ENCODE assay signal across 20 cellular contexts in the genomic region with DNA sequence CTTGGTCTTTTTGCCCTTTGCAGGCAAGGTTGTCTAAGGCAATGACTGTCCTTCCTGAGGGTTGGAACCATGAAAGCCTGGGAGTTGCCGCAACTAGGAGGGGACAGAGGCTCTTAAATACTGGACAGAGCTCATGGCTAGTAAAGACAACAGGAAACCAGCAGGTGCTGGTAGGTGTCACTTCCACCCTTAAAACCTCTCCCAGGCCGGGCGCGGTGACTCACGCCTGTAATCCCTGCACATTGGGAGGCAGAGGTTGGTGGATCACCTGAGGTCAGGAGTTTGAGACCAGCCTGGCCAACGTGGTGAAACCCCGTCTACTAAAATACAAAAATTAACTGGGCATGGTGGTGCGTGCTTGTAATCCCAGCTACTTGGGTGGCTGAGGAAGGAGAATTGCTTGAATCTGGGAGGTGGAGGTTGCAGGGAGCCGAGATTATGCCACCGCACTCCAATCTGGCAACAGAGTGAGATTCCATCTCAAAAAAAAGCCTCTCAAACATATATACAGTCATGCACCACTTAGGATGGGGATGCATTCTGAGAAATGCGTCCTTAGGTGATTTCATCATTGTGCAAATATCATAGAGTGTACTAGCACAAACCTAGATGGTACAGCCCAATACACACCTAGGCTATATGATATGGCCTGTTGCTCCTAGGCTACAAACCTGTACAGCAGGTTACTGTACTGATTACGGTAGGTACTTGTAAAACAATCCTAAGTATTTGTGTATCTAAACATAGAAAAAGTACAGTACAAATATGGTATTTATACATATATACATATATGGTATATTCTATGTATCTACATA.
"Had no signal": no experiment of that assay in that cellular context is flagged by ENCODE, and none has a peak within 500 bp of the region (broad histone marks: within the 10 kb centered on the region; RNA-seq: fewer than 3 reads in every experiment).

No MANE protein-coding gene starts in this region.

- H3K27me3 ChIP-seq: ovary, right atrium auricular region, spleen, upper lobe of right lung had no signal

- DNase-seq: activated CD4-positive, alpha-beta T cell treated with anti-CD3 and anti-CD28 coated beads for 4 hours; activated CD4-positive, alpha-beta T cell treated with anti-CD3 and anti-CD28 coated beads, Interleukin-2, amount 50 U/mL, for 48 hours; activated CD4-positive, CD25-positive, alpha-beta regulatory T cell; activated CD8-positive, alpha-beta memory T cell treated with anti-CD3 and anti-CD28 coated beads, Interleukin-2, amount 50 U/mL, for 48 hours; activated naive CD4-positive, alpha-beta T cell treated with Interleukin-2 at 50 U/mL for 16 hours; activated T-cell treated with anti-CD3 and anti-CD28 coated beads, Interleukin-2, amount 50 U/mL, for 4 hours; amygdala; cortex of kidney; foreskin fibroblast; lower lobe of right lung; natural killer cell; ovary; psoas muscle; spleen; stimulated activated CD4-positive, alpha-beta T cell treated with anti-CD3 and anti-CD28 coated beads, Interleukin-4, amount 100 ng/mL, for 24 hours; stimulated activated naive CD4-positive, alpha-beta T cell treated with Interleukin-2 at 50 U/mL for 16 hours; T-helper 17 cell; upper lobe of right lung had no signal

- H3K9me3 ChIP-seq: lower lobe of right lung, ovary, psoas muscle, right atrium auricular region, spleen, thoracic aorta, upper lobe of right lung had no signal

- ATAC-seq: activated T-cell treated with anti-CD3 and anti-CD28 coated beads, Interleukin-2, amount 50 U/mL, for 4 hours; lower lobe of right lung; natural killer cell; psoas muscle; T-helper 17 cell; upper lobe of right lung had no signal

- H3K36me3 ChIP-seq: lower lobe of right lung, ovary, right atrium auricular region, spleen, thoracic aorta, upper lobe of right lung had no signal

- H3K4me3 ChIP-seq: lower lobe of right lung, ovary, psoas muscle, right atrium auricular region, spleen, thoracic aorta, upper lobe of right lung had no signal

- H3K27ac ChIP-seq: lower lobe of right lung, ovary, psoas muscle, right atrium auricular region, spleen, thoracic aorta, upper lobe of right lung had no signal

- H3K4me1 ChIP-seq: lower lobe of right lung, psoas muscle, right atrium auricular region, spleen, upper lobe of right lung had no signal
